In the genomic region with DNA sequence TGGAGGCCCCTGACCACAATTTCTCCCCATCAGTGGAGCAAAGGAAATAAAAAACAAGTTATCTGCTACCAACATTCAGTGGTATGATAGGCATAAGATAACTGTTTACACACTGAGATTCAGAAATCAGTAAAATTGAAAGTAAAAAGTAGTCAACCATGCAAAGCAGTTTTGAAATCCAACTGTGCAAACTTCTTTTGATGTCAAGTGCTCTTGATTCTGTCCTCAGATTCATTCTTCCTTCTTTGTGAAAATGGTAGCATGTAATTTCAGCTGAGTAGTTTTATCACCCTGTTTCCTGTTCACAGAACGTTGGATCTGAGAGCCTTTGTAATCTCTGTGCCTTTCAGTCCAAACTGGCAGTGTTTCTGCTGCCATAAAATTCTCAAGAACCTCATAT, we compare ENCODE assay signal across 13 cellular contexts.
DNase-seq lines count a peak whose midpoint lies in the region; ATAC-seq and TF ChIP-seq lines count a peak whose summit lies in the region.
"Had no signal": no experiment of that assay in that cellular context is flagged by ENCODE, and none has a peak within 500 bp of the region (broad histone marks: within the 10 kb centered on the region; RNA-seq: fewer than 3 reads in every experiment).

No MANE protein-coding gene starts in this region.

- intact Hi-C loops in A673 (cut with micrococcal nuclease; ENCODE audit: unreplicated experiment): no loop called here

- no TSS peak for BruUV-seq in A673 (replicated peaks; lab: Mats Ljungman, UMichigan)

- H3K27me3 ChIP-seq in A673 (replicated peaks; ENCODE audit: insufficient read depth, low read depth, low read length, poor library complexity): peaks cover 6% of the 10 kb centered on the region

- H3K4me1 ChIP-seq in A673 (ENCODE audit: insufficient read depth, low read length, poor library complexity, severe bottlenecking): peaks cover 16% of the 10 kb centered on the region
- H3K4me1 ChIP-seq: psoas muscle had no signal

- POLR2A ChIA-PET in A673 (lab: Charles Lee; ENCODE audit: low non-redundant PET): no interaction called here

- ATAC-seq in GM19023 (IDR thresholded peaks at IDR 0.05; ENCODE audit: unreplicated experiment) (peak; percentile 60), HG02938 (IDR thresholded peaks at IDR 0.05; ENCODE audit: unreplicated experiment) (peak; percentile 63)
- ATAC-seq: psoas muscle had no signal

- TF ChIP-seq CTCF in A673 (conservative IDR thresholded peaks at IDR 0.05; ENCODE audit: low read depth, low read length): no peak

- no peak overlapping the region for H3K27ac ChIP-seq in A673 (ENCODE audit: low read depth, low read length, poor library complexity, severe bottlenecking)
- H3K27ac ChIP-seq: psoas muscle had no signal

- H3K9me3 ChIP-seq in A673 (ENCODE audit: low read depth, low read length, poor library complexity, severe bottlenecking): no peaks in the 10 kb centered on the region
- H3K9me3 ChIP-seq: psoas muscle had no signal

- CTCF ChIA-PET in A673 (lab: Charles Lee): no interaction called here

- no peaks in the 10 kb centered on the region for H3K36me3 ChIP-seq in A673 (ENCODE audit: insufficient read depth, low read length, poor library complexity, severe bottlenecking)

- DNase-seq in A673 (ENCODE audit: low spot score) (peak; percentile 79), NCI-H345 treated with DMSO at 0.1 percent for 48 hours (lab: John Stamatoyannopoulos, UW; ENCODE audit: unreplicated experiment) (peak; percentile 6), NCI-H146 treated with DMSO at 0.1 percent for 48 hours (lab: John Stamatoyannopoulos, UW; ENCODE audit: unreplicated experiment) (no peak), NCI-H82 treated with DMSO at 0.1 percent for 48 hours (lab: John Stamatoyannopoulos, UW; ENCODE audit: unreplicated experiment) (no peak), NCI-H2171 treated with DMSO at 0.1 percent for 48 hours (lab: John Stamatoyannopoulos, UW) (no peak), NCI-H2081 (lab: John Stamatoyannopoulos, UW) (no peak)
- DNase-seq: activated CD4-positive, alpha-beta T cell treated with anti-CD3 and anti-CD28 coated beads, Interleukin-2, amount 50 U/mL, for 4 hours; KG1; mesenchymal stem cell; NCI-H748 treated with DMSO at 0.1 percent for 48 hours; psoas muscle had no signal

- H3K4me3 ChIP-seq in A673 (ENCODE audit: low read depth, low read length, poor library complexity, severe bottlenecking): no peak overlapping the region
- H3K4me3 ChIP-seq: psoas muscle had no signal

Comparison
In these comparisons a context has a peak if more than half of its experiments do, and no peak if none do; other contexts are left out.
1. DNase-seq: peak in A673 (single experiment) and NCI-H345 treated with DMSO at 0.1 percent for 48 hours (single experiment); none in NCI-H146 treated with DMSO at 0.1 percent for 48 hours (single experiment), NCI-H82 treated with DMSO at 0.1 percent for 48 hours (single experiment), NCI-H2171 treated with DMSO at 0.1 percent for 48 hours (single experiment) and NCI-H2081 (0 of 2).